1 cellular context compared by ENCODE assay signal in the genomic region with DNA sequence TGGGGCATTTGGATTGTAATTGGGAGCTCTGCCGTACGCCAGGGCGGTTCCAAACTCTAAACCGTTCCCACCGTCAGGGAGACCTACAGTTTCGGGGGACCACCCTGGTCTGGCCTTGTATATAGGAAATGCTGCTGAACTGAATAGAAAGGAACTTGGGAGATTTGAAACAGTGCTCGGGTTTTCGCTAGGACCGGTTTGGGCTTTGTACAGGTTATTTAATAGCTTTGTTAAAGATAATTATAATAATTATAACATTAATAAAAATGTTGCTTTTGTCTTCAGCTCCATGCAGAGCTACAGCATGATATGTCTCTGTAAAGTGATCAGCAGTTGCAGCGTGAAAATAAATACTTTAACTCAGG.
TF ChIP-seq lines count a peak whose summit lies in the region.

No MANE protein-coding gene starts in this region.

TF ChIP-seq in H1, 55 proteins besides CTCF, POLR2A, EP300 and RAD21:
- TF ChIP-seq RNF2 (IDR thresholded peaks at IDR 0.05; ENCODE audit: borderline replicate concordance, low read depth, low read length, missing control alignments, poor library complexity, severe bottlenecking) = no peak
- no peak for TF ChIP-seq BCL11A (IDR thresholded peaks at IDR 0.05; ENCODE audit: low read depth in 2 of 2, low read length in 2 of 2)
- TF ChIP-seq CEBPB (IDR thresholded peaks at IDR 0.05; ENCODE audit: low read depth, low read length) = no peak
- no peak for TF ChIP-seq RFX5 (IDR thresholded peaks at IDR 0.05; ENCODE audit: borderline replicate concordance, low read depth, low read length)
- TF ChIP-seq TCF12 (IDR thresholded peaks at IDR 0.05; ENCODE audit: low read depth, low read length) = no peak
- no peak for TF ChIP-seq CREB1 (IDR thresholded peaks at IDR 0.05)
- TF ChIP-seq ASH2L (IDR thresholded peaks at IDR 0.05; ENCODE audit: low read length) = no peak
- TF ChIP-seq NANOG (IDR thresholded peaks at IDR 0.05; ENCODE audit: insufficient read depth, low read depth, low read length, poor library complexity, severe bottlenecking) = no peak
- TF ChIP-seq YY1 (IDR thresholded peaks at IDR 0.05; ENCODE audit: low read depth, low read length) = no peak
- TF ChIP-seq, protein P1, sequence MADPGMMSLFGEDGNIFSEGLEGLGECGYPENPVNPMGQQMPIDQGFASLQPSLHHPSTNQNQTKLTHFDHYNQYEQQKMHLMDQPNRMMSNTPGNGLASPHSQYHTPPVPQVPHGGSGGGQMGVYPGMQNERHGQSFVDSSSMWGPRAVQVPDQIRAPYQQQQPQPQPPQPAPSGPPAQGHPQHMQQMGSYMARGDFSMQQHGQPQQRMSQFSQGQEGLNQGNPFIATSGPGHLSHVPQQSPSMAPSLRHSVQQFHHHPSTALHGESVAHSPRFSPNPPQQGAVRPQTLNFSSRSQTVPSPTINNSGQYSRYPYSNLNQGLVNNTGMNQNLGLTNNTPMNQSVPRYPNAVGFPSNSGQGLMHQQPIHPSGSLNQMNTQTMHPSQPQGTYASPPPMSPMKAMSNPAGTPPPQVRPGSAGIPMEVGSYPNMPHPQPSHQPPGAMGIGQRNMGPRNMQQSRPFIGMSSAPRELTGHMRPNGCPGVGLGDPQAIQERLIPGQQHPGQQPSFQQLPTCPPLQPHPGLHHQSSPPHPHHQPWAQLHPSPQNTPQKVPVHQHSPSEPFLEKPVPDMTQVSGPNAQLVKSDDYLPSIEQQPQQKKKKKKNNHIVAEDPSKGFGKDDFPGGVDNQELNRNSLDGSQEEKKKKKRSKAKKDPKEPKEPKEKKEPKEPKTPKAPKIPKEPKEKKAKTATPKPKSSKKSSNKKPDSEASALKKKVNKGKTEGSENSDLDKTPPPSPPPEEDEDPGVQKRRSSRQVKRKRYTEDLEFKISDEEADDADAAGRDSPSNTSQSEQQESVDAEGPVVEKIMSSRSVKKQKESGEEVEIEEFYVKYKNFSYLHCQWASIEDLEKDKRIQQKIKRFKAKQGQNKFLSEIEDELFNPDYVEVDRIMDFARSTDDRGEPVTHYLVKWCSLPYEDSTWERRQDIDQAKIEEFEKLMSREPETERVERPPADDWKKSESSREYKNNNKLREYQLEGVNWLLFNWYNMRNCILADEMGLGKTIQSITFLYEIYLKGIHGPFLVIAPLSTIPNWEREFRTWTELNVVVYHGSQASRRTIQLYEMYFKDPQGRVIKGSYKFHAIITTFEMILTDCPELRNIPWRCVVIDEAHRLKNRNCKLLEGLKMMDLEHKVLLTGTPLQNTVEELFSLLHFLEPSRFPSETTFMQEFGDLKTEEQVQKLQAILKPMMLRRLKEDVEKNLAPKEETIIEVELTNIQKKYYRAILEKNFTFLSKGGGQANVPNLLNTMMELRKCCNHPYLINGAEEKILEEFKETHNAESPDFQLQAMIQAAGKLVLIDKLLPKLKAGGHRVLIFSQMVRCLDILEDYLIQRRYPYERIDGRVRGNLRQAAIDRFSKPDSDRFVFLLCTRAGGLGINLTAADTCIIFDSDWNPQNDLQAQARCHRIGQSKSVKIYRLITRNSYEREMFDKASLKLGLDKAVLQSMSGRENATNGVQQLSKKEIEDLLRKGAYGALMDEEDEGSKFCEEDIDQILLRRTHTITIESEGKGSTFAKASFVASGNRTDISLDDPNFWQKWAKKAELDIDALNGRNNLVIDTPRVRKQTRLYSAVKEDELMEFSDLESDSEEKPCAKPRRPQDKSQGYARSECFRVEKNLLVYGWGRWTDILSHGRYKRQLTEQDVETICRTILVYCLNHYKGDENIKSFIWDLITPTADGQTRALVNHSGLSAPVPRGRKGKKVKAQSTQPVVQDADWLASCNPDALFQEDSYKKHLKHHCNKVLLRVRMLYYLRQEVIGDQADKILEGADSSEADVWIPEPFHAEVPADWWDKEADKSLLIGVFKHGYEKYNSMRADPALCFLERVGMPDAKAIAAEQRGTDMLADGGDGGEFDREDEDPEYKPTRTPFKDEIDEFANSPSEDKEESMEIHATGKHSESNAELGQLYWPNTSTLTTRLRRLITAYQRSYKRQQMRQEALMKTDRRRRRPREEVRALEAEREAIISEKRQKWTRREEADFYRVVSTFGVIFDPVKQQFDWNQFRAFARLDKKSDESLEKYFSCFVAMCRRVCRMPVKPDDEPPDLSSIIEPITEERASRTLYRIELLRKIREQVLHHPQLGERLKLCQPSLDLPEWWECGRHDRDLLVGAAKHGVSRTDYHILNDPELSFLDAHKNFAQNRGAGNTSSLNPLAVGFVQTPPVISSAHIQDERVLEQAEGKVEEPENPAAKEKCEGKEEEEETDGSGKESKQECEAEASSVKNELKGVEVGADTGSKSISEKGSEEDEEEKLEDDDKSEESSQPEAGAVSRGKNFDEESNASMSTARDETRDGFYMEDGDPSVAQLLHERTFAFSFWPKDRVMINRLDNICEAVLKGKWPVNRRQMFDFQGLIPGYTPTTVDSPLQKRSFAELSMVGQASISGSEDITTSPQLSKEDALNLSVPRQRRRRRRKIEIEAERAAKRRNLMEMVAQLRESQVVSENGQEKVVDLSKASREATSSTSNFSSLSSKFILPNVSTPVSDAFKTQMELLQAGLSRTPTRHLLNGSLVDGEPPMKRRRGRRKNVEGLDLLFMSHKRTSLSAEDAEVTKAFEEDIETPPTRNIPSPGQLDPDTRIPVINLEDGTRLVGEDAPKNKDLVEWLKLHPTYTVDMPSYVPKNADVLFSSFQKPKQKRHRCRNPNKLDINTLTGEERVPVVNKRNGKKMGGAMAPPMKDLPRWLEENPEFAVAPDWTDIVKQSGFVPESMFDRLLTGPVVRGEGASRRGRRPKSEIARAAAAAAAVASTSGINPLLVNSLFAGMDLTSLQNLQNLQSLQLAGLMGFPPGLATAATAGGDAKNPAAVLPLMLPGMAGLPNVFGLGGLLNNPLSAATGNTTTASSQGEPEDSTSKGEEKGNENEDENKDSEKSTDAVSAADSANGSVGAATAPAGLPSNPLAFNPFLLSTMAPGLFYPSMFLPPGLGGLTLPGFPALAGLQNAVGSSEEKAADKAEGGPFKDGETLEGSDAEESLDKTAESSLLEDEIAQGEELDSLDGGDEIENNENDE (IDR thresholded peaks at IDR 0.05; ENCODE audit: insufficient replicate concordance, low read length) = no peak
- TF ChIP-seq CBX8 (IDR thresholded peaks at IDR 0.05; ENCODE audit: borderline replicate concordance, low read depth, low read length) = no peak
- no peak for TF ChIP-seq TEAD4 (IDR thresholded peaks at IDR 0.05; ENCODE audit: low read depth, low read length)
- TF ChIP-seq TBP (IDR thresholded peaks at IDR 0.05; ENCODE audit: low read depth, low read length) = no peak
- no peak for TF ChIP-seq JUND (IDR thresholded peaks at IDR 0.05; ENCODE audit: low read length)
- TF ChIP-seq, protein P2, sequence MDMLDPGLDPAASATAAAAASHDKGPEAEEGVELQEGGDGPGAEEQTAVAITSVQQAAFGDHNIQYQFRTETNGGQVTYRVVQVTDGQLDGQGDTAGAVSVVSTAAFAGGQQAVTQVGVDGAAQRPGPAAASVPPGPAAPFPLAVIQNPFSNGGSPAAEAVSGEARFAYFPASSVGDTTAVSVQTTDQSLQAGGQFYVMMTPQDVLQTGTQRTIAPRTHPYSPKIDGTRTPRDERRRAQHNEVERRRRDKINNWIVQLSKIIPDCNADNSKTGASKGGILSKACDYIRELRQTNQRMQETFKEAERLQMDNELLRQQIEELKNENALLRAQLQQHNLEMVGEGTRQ (IDR thresholded peaks at IDR 0.05; ENCODE audit: low read length) = no peak
- TF ChIP-seq EGR1 (IDR thresholded peaks at IDR 0.05; ENCODE audit: borderline replicate concordance, low read depth, low read length) = no peak
- no peak for TF ChIP-seq POLR2AphosphoS5 (IDR thresholded peaks at IDR 0.05; ENCODE audit: low read depth, low read length)
- no peak for TF ChIP-seq SP2 (IDR thresholded peaks at IDR 0.05; ENCODE audit: low read length)
- TF ChIP-seq RBBP5 (IDR thresholded peaks at IDR 0.05; ENCODE audit: borderline replicate concordance, low read depth, low read length) = no peak
- TF ChIP-seq RXRA (IDR thresholded peaks at IDR 0.05; ENCODE audit: insufficient read depth, low read depth, low read length) = no peak
